9 cellular contexts compared by ENCODE assay signal in the genomic region with DNA sequence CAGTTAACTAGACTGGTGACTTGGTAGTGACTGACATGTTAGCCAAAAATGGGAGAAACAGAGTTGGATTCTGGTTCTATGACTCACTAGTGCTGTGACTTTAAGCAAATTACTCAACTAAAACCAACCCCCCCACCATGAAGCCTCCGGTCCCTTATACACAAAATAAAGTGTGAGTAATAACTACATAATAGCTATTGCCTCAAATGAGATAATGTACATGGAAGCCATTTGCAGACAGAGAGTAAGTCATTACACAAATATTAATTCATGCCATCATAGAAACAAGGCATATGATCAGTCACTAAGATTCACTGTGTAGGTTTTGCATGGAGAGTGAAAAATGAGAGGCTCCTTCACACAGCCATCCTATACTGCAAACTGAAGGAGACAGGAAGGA.
DNase-seq lines count a peak whose midpoint lies in the region; ATAC-seq, FAIRE-seq and TF ChIP-seq lines count a peak whose summit lies in the region.
"Had no signal": no experiment of that assay in that cellular context is flagged by ENCODE, and none has a peak within 500 bp of the region (broad histone marks: within the 10 kb centered on the region; RNA-seq: fewer than 3 reads in every experiment).

No MANE protein-coding gene starts in this region.

- no peak overlapping the region for H4K8ac ChIP-seq in trophoblast cell (ENCODE audit: low read depth, low read length)

- no peak overlapping the region for H2BK5ac ChIP-seq in trophoblast cell (ENCODE audit: low read depth, low read length, poor library complexity)

- no peak overlapping the region for H3K4ac ChIP-seq in trophoblast cell (ENCODE audit: low read depth, low read length)

- H3K27me3 ChIP-seq in PC-3 (ENCODE audit: low read length), result no peaks in the 10 kb centered on the region
- H3K27me3 ChIP-seq in bronchial epithelial cell (ENCODE audit: control insufficient read depth, insufficient read depth, low read length), result no peaks in the 10 kb centered on the region
- H3K27me3 ChIP-seq in trophoblast cell (ENCODE audit: insufficient read depth, low read length), result no peaks in the 10 kb centered on the region
- H3K27me3 ChIP-seq: ovary had no signal

- H3K4me2 ChIP-seq in PC-3 (ENCODE audit: low read length) (peak overlapping the region; percentile 59), trophoblast cell (ENCODE audit: low read length) (no peak overlapping the region)
- H3K4me2 ChIP-seq: KMS-11 had no signal

- no peaks in the 10 kb centered on the region for H3K9me3 Mint-ChIP-seq in mesothelial cell of epicardium

- H2AK5ac ChIP-seq in trophoblast cell (ENCODE audit: low read length), result no peak overlapping the region

- no peak overlapping the region for H2BK120ac ChIP-seq in trophoblast cell (ENCODE audit: insufficient read depth, low read length, poor library complexity)

- no peaks in the 10 kb centered on the region for H3K79me1 ChIP-seq in trophoblast cell (ENCODE audit: low read length)

- H3K9me3 ChIP-seq in PC-3 (ENCODE audit: low read length) (no peaks in the 10 kb centered on the region), trophoblast cell (ENCODE audit: insufficient read depth, low read depth, low read length) (no peaks in the 10 kb centered on the region)
- H3K9me3 ChIP-seq: ovary had no signal

- H3K27me3 Mint-ChIP-seq in mesothelial cell of epicardium (ENCODE audit: low read depth), result no peaks in the 10 kb centered on the region

- FAIRE-seq in bronchial epithelial cell (lab: Jason Lieb, UNC), result no peak

- POLR2A ChIA-PET in PC-3 (lab: Charles Lee; ENCODE audit: unreplicated experiment), result interaction anchor here (0.6 kb wide), 1 partner anchor 9 kb away, joined by 6 read pairs; no protein-coding TSS in a partner anchor

- peaks cover 23% of the 10 kb centered on the region for H3K4me1 ChIP-seq in PC-3 (ENCODE audit: insufficient read depth, low read length)
- peaks cover 0 to 4% of the 10 kb centered on the region in 2 experiments for H3K4me1 ChIP-seq in trophoblast cell (ENCODE audit: control insufficient read depth in 1 of 2, insufficient read depth in 2 of 2, low read length in 2 of 2)

- H3K79me2 ChIP-seq in PC-3 (ENCODE audit: low read length) (peaks cover 14% of the 10 kb centered on the region; the same call in 1 of the 2 replicates), trophoblast cell (ENCODE audit: control insufficient read depth, insufficient read depth, low read length, poor library complexity) (no peaks in the 10 kb centered on the region)

- H3K36me3 Mint-ChIP-seq in mesothelial cell of epicardium, result no peaks in the 10 kb centered on the region

- H4K20me1 ChIP-seq in PC-3 (ENCODE audit: low read length), result no peaks in the 10 kb centered on the region

- H3K4me1 Mint-ChIP-seq in mesothelial cell of epicardium, result peaks cover 4% of the 10 kb centered on the region

- no peak overlapping the region for H3K18ac ChIP-seq in trophoblast cell (ENCODE audit: low read length)

- H3K14ac ChIP-seq in trophoblast cell (ENCODE audit: low read length), result no peak overlapping the region

- peak overlapping the region; percentile 69 for H3K9ac ChIP-seq in PC-3 (ENCODE audit: low read length)
- no peak overlapping the region for H3K9ac ChIP-seq in trophoblast cell (ENCODE audit: low read length)
- H3K9ac ChIP-seq: KMS-11 had no signal

- 0 out of 2 replicates have a peak overlapping the region, but pooled peaks have one; percentile 1 for H2AFZ ChIP-seq in PC-3 (ENCODE audit: low read length)
- no peak overlapping the region for H2AFZ ChIP-seq in trophoblast cell (ENCODE audit: insufficient read depth, low read length, poor library complexity)

- H4K91ac ChIP-seq in trophoblast cell (ENCODE audit: low read depth, low read length), result no peak overlapping the region

- no peak overlapping the region for H2BK12ac ChIP-seq in trophoblast cell (ENCODE audit: low read length)

- CTCF ChIA-PET in PC-3 (lab: Charles Lee), result interaction anchor here (0.7 kb wide), 1 partner anchor 11 kb away, joined by 4 read pairs; no protein-coding TSS in a partner anchor

- H3K23ac ChIP-seq in trophoblast cell (ENCODE audit: low read length), result no peak overlapping the region

- no peaks in the 10 kb centered on the region for H3F3A ChIP-seq in PC-3 (ENCODE audit: low read length, unreplicated experiment)

- H3K9me2 ChIP-seq in PC-3 (replicated peaks; ENCODE audit: low read length), result no peaks in the 10 kb centered on the region

- no peak overlapping the region for H3K4me3 Mint-ChIP-seq in mesothelial cell of epicardium

- H3K4me3 ChIP-seq in PC-3 (ENCODE audit: low read length) (no peak overlapping the region; the same call in 1 of the 2 replicates), bronchial epithelial cell (ENCODE audit: low read depth, low read length) (no peak overlapping the region), trophoblast cell (ENCODE audit: low read depth, low read length) (no peak overlapping the region)
- H3K4me3 ChIP-seq: ovary had no signal

- H3K27ac Mint-ChIP-seq in mesothelial cell of epicardium, result no peak overlapping the region

- no TSS peak for BruUV-seq in PC-3 (replicated peaks; lab: Mats Ljungman, UMichigan)

- H3K36me3 ChIP-seq in PC-3 (ENCODE audit: low read depth, low read length) (no peaks in the 10 kb centered on the region), bronchial epithelial cell (ENCODE audit: control insufficient read depth, insufficient read depth, low read length) (no peaks in the 10 kb centered on the region), trophoblast cell (ENCODE audit: control insufficient read depth in 1 of 2, insufficient read depth in 2 of 2, low read length in 2 of 2) (no peaks in the 10 kb centered on the region)
- H3K36me3 ChIP-seq: ovary had no signal

- ATAC-seq in PC-3, result peak; percentile 90

- intact Hi-C loops in PC-3 (cut with micrococcal nuclease), result loop anchor here (2.0 to 5.0 kb wide), 2 partner anchors 114 to 179 kb away; no protein-coding TSS in a partner anchor

- no peak overlapping the region for H4K12ac ChIP-seq in trophoblast cell (ENCODE audit: low read depth, low read length)

- WGBS in trophoblast cell (ENCODE audit: extremely low coverage, insufficient coverage, insufficient read length), result no CpG with 5 or more reads among the region's 1 CpG

- DNase-seq in ELR (ENCODE audit: low read depth) (peak; percentile 98), PC-3 (peak; percentile 93), bronchial epithelial cell (ENCODE audit: low read depth) (peak; percentile 98), trophoblast cell (peak; percentile 41 to 50), SIG-M5 (lab: John Stamatoyannopoulos, UW) (no peak), mesothelial cell of epicardium (ENCODE audit: low spot score in 2 of 2, unreplicated experiment in 2 of 2) (no peak)
- DNase-seq in NK-92 treated with Interleukin-12 subunit alpha and Interleukin-12 subunit beta, amount 100 ng/mL, for 24 hours (lab: John Stamatoyannopoulos, UW), result no peak
- DNase-seq: ovary had no signal

- TF ChIP-seq CTCF in PC-3 (conservative IDR thresholded peaks at IDR 0.05; ENCODE audit: low read depth, low read length) (no peak), bronchial epithelial cell (IDR thresholded peaks at IDR 0.05; ENCODE audit: insufficient read depth, low read length, severe bottlenecking) (no peak), mesothelial cell of epicardium (IDR thresholded peaks at IDR 0.05; ENCODE audit: unreplicated experiment) (no peak)

- H3K27ac ChIP-seq in PC-3 (ENCODE audit: low read length) (peak overlapping the region; percentile 91), trophoblast cell (ENCODE audit: low read depth, low read length) (no peak overlapping the region)
- H3K27ac ChIP-seq: KMS-11, ovary had no signal

Comparison
In these comparisons a context has a peak if more than half of its experiments do, and no peak if none do; other contexts are left out.
1. DNase-seq: peak in ELR (single experiment), PC-3 (single experiment), bronchial epithelial cell (single experiment) and trophoblast cell (2 of 2); none in SIG-M5 (single experiment), NK-92 treated with Interleukin-12 subunit alpha and Interleukin-12 subunit beta, amount 100 ng/mL, for 24 hours (single experiment) and mesothelial cell of epicardium (0 of 2).